Comparison of ENCODE assay signal across 8 cellular contexts in the genomic region with DNA sequence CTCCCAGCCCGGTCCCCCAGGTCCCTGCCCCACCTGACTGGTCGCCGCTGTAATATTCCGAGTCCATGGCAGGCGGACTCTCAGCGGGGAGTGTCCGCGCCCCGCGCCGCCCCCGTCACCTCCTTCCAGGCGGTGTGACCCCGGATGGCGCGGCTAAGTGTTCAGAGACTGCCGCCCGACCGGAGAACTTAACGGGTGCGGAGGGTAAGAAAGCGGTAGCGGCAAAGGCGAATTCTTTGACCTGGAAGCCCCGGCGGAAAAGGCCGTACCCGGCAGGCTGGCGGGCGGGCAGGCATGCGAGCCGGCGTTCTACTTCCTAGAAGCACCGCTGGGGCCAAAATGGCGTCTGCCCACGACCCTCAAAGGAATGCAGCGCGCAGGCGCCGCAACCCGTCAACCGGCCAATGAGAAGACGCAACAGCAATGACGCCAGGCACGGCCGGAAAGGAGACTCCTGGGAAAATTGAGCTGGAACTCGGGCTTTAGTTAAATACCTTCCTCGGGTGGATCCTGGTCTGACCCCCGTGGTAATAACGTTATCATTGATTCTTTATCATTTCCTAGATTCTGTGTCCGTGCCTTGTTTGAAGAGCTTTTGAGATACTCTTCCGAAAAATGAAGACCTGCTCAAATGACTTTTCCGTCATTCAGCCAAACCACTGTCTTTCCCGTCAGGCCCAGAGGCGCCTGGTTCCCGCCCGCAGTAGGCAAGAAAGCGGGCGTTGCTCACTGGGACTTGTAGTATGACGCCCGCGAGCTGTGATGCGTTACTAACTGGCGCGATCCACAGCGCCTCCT. TPM values are rescaled to one million over a fixed set of nuclear protein-coding genes. Genes with fewer than 3 reads are reported as not detected.
DNase-seq lines count a peak whose midpoint lies in the region; ATAC-seq and TF ChIP-seq lines count a peak whose summit lies in the region.

A gene (minus strand): TSS at position 348 of the 798 bp plus-strand sequence. CDS start 281 bp downstream, at position 67.

- TF ChIP-seq CTCF in GM06990 (IDR thresholded peaks at IDR 0.05; ENCODE audit: insufficient read depth, low read length, poor library complexity, severe bottlenecking), result no peak
- no peak for TF ChIP-seq CTCF in SK-N-SH (IDR thresholded peaks at IDR 0.05)

- TF ChIP-seq EP300 in SK-N-SH (IDR thresholded peaks at IDR 0.05; ENCODE audit: borderline replicate concordance in 1 of 2, low read depth in 1 of 2, low read length in 1 of 2), result no peak

- DNase-seq in GM06990 (ENCODE audit: extremely low read depth, insufficient read length) (peak; percentile 95), NCI-H1048 (lab: John Stamatoyannopoulos, UW) (peak; percentile 90), SK-N-SH (peak; percentile 94), germinal center (ENCODE audit: low spot score) (peak; percentile 95), non-pigmented ciliary epithelial cell (ENCODE audit: low read depth) (peak; percentile 85), superior temporal gyrus (ENCODE audit: extremely low spot score) (peak; percentile 98)
- peak; percentile 92 for DNase-seq in activated naive CD4-positive, alpha-beta T cell treated with anti-CD3 and anti-CD28 coated beads, Interleukin-2, amount 50 U/mL, for 16 hours

- POLR2A ChIA-PET in SK-N-SH (lab: Yijun Ruan, JAX), result interaction anchor here (0.6 to 1.9 kb wide), 6 partner anchors 12 to 175 kb away, joined by 3 to 7 read pairs (median 4); a partner anchor contains a TSS

- no peaks in the 10 kb centered on the region for H3K9me2 ChIP-seq in SK-N-SH

- no peaks in the 10 kb centered on the region for H3F3A ChIP-seq in SK-N-SH (replicated peaks; ENCODE audit: insufficient read depth)

- CTCF ChIA-PET in SK-N-SH (lab: Yijun Ruan, JAX), result interaction anchor here (0.8 to 1.6 kb wide), 7 partner anchors 8 to 202 kb away, joined by 3 to 10 read pairs (median 3); a partner anchor contains a TSS

- H4K20me1 ChIP-seq in SK-N-SH (ENCODE audit: insufficient read depth), result peaks cover 4% of the 10 kb centered on the region; the same call in 1 of the 2 replicates

- H3K4me3 ChIP-seq in GM06990 (replicated peaks; ENCODE audit: low read depth, low read length) (peak within 1 kb of the TSS; percentile 82), SK-N-SH (ENCODE audit: low read depth in 2 of 2, low read length in 1 of 2) (peak within 1 kb of the TSS; percentile 76 to 94)

- H3K27ac ChIP-seq in SK-N-SH (ENCODE audit: low read depth in 2 of 2, low read length in 1 of 2), result peak within 1 kb of the TSS; percentile 94 to 96

- peak within 1 kb of the TSS; percentile 98 for H3K9ac ChIP-seq in SK-N-SH

- peaks cover 0 to 10% of the 10 kb centered on the region in 2 experiments; a peak in 2 of 4 replicates for H3K4me1 ChIP-seq in SK-N-SH (ENCODE audit: control insufficient read depth in 1 of 2, insufficient read depth in 2 of 2, low read depth in 1 of 2, low read length in 1 of 2)

- WGBS in SK-N-SH (ENCODE audit: low lambda C conversion rate), result 0% methylated on average over 24 of the region's 66 CpGs

- TF ChIP-seq RAD21 in SK-N-SH (IDR thresholded peaks at IDR 0.05; ENCODE audit: low read length), result peak; percentile 26

- no peaks in the 10 kb centered on the region for H3K27me3 ChIP-seq in GM06990 (replicated peaks; ENCODE audit: control insufficient read depth, insufficient read depth, low read length)
- H3K27me3 ChIP-seq in SK-N-SH (ENCODE audit: insufficient read depth), result no peaks in the 10 kb centered on the region

- peak; percentile 89 for ATAC-seq in HG02571 (IDR thresholded peaks at IDR 0.05; ENCODE audit: unreplicated experiment)

- peaks cover 49% of the 10 kb centered on the region for H3K79me2 ChIP-seq in SK-N-SH (ENCODE audit: insufficient read depth)

- H3K4me2 ChIP-seq in SK-N-SH, result peak within 1 kb of the TSS; percentile 81

- peaks cover 3% of the 10 kb centered on the region; the same call in 1 of the 2 replicates for H3K36me3 ChIP-seq in GM06990 (ENCODE audit: control insufficient read depth, insufficient read depth, low read length)
- peaks cover 18 to 28% of the 10 kb centered on the region in 2 experiments for H3K36me3 ChIP-seq in SK-N-SH (replicated peaks in 1 of 2; ENCODE audit: control insufficient read depth in 1 of 2, insufficient read depth in 2 of 2, low read length in 1 of 2)

- H2AFZ ChIP-seq in SK-N-SH (ENCODE audit: low read depth), result peak within 1 kb of the TSS; percentile 98

- H3K9me3 ChIP-seq in SK-N-SH, result no peaks in the 10 kb centered on the region

TF ChIP-seq in SK-N-SH, 30 proteins besides CTCF, POLR2A, EP300 and RAD21 (continues in another document):
- TF ChIP-seq, protein P1, sequence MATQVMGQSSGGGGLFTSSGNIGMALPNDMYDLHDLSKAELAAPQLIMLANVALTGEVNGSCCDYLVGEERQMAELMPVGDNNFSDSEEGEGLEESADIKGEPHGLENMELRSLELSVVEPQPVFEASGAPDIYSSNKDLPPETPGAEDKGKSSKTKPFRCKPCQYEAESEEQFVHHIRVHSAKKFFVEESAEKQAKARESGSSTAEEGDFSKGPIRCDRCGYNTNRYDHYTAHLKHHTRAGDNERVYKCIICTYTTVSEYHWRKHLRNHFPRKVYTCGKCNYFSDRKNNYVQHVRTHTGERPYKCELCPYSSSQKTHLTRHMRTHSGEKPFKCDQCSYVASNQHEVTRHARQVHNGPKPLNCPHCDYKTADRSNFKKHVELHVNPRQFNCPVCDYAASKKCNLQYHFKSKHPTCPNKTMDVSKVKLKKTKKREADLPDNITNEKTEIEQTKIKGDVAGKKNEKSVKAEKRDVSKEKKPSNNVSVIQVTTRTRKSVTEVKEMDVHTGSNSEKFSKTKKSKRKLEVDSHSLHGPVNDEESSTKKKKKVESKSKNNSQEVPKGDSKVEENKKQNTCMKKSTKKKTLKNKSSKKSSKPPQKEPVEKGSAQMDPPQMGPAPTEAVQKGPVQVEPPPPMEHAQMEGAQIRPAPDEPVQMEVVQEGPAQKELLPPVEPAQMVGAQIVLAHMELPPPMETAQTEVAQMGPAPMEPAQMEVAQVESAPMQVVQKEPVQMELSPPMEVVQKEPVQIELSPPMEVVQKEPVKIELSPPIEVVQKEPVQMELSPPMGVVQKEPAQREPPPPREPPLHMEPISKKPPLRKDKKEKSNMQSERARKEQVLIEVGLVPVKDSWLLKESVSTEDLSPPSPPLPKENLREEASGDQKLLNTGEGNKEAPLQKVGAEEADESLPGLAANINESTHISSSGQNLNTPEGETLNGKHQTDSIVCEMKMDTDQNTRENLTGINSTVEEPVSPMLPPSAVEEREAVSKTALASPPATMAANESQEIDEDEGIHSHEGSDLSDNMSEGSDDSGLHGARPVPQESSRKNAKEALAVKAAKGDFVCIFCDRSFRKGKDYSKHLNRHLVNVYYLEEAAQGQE (IDR thresholded peaks at IDR 0.05; ENCODE audit: low read depth, low read length), result no peak
- TF ChIP-seq SMC3 (IDR thresholded peaks at IDR 0.05; ENCODE audit: low read depth, low read length) (no peak), TEAD4 (IDR thresholded peaks at IDR 0.05; ENCODE audit: borderline replicate concordance, insufficient read depth) (no peak), RXRA (IDR thresholded peaks at IDR 0.05; ENCODE audit: borderline replicate concordance, low read depth) (no peak), MXI1 (IDR thresholded peaks at IDR 0.05; ENCODE audit: low read depth, low read length) (peak; percentile 77), RFX5 (IDR thresholded peaks at IDR 0.05; ENCODE audit: low read length) (peak; percentile 57), CHD2 (IDR thresholded peaks at IDR 0.05; ENCODE audit: low read length, partially characterized antibody) (no peak), SIN3A (IDR thresholded peaks at IDR 0.05; ENCODE audit: borderline replicate concordance, low read depth, low read length) (peak; percentile 73; the same call in 1 of the 2 replicates), JUND (IDR thresholded peaks at IDR 0.05) (no peak), RCOR1 (IDR thresholded peaks at IDR 0.05; ENCODE audit: low read length) (no peak), NFIC (IDR thresholded peaks at IDR 0.05; ENCODE audit: borderline replicate concordance) (0 out of 2 replicates have a peak, but pooled peaks have one; percentile 16), MEF2A (IDR thresholded peaks at IDR 0.05; ENCODE audit: borderline replicate concordance, low read depth) (no peak), FOXM1 (IDR thresholded peaks at IDR 0.05; ENCODE audit: low read depth) (no peak), POLR2AphosphoS5 (IDR thresholded peaks at IDR 0.05; ENCODE audit: low read depth, low read length) (peak; percentile 84), FOXJ3 (CRISPR knock-in tag; IDR thresholded peaks at IDR 0.05) (no peak), NRF1 (IDR thresholded peaks at IDR 0.05; ENCODE audit: low read depth, low read length) (peak; percentile 87), TCF12 (IDR thresholded peaks at IDR 0.05) (no peak)
- TF ChIP-seq, protein P2, sequence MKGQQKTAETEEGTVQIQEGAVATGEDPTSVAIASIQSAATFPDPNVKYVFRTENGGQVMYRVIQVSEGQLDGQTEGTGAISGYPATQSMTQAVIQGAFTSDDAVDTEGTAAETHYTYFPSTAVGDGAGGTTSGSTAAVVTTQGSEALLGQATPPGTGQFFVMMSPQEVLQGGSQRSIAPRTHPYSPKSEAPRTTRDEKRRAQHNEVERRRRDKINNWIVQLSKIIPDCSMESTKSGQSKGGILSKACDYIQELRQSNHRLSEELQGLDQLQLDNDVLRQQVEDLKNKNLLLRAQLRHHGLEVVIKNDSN (IDR thresholded peaks at IDR 0.05; ENCODE audit: borderline replicate concordance, low read depth), result 0 out of 2 replicates have a peak, but pooled peaks have one; percentile 20
- TF ChIP-seq, protein P3, sequence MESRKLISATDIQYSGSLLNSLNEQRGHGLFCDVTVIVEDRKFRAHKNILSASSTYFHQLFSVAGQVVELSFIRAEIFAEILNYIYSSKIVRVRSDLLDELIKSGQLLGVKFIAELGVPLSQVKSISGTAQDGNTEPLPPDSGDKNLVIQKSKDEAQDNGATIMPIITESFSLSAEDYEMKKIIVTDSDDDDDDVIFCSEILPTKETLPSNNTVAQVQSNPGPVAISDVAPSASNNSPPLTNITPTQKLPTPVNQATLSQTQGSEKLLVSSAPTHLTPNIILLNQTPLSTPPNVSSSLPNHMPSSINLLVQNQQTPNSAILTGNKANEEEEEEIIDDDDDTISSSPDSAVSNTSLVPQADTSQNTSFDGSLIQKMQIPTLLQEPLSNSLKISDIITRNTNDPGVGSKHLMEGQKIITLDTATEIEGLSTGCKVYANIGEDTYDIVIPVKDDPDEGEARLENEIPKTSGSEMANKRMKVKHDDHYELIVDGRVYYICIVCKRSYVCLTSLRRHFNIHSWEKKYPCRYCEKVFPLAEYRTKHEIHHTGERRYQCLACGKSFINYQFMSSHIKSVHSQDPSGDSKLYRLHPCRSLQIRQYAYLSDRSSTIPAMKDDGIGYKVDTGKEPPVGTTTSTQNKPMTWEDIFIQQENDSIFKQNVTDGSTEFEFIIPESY (IDR thresholded peaks at IDR 0.05; ENCODE audit: borderline replicate concordance, low read depth), result 0 out of 2 replicates have a peak, but pooled peaks have one; percentile 33

RNA-seq across cellular contexts. Expression of the gene that starts here (rescaled TPM):
- 24.6 and 30.0 TPM in 2 replicates for polyA plus RNA-seq in SK-N-SH (2012; rRNA removed)
- 30.0 and 35.8 TPM in 2 replicates for polyA plus RNA-seq in SK-N-SH (2012; cell fraction: cytosol; rRNA removed)
- 19.8 and 27.7 TPM in 2 replicates for polyA plus RNA-seq in SK-N-SH (2012; cell fraction: nucleus; rRNA removed)

Comparison
In these comparisons a context has a peak if more than half of its experiments do, and no peak if none do; other contexts are left out.
1. Peak in every context shown above with its lines: DNase-seq, ATAC-seq, H3K4me3 ChIP-seq and H3K27ac ChIP-seq.